In genomic region chr20:37314617-37315292, GRCh38 we compare ENCODE assay signal across 10 cellular contexts. TPM values are rescaled to one million over a fixed set of nuclear protein-coding genes. Genes with fewer than 3 reads are reported as not detected.
DNase-seq lines count a peak whose midpoint lies in the region; ATAC-seq and TF ChIP-seq lines count a peak whose summit lies in the region.
"Had no signal": no experiment of that assay in that cellular context is flagged by ENCODE, and none has a peak within 500 bp of the region (broad histone marks: within the 10 kb centered on the region; RNA-seq: fewer than 3 reads in every experiment).

No MANE protein-coding gene starts in this region.

- no peaks in the 10 kb centered on the region for H3K9me3 ChIP-seq in DOHH2 (ENCODE audit: control insufficient read depth, insufficient read depth, low read length)
- H3K9me3 ChIP-seq in PC-9 (ENCODE audit: insufficient read depth, low read depth), result no peaks in the 10 kb centered on the region

- POLR2A ChIA-PET in PC-9 (lab: Charles Lee; ENCODE audit: unreplicated experiment), result no interaction called here

- ATAC-seq in sciatic nerve (peak; percentile 79), GM18868 (IDR thresholded peaks at IDR 0.05; ENCODE audit: unreplicated experiment) (no peak), GM18858 (IDR thresholded peaks at IDR 0.05; ENCODE audit: unreplicated experiment) (no peak)

- H3K4me3 ChIP-seq in DOHH2 (ENCODE audit: low read length) (no peak overlapping the region), PC-9 (no peak overlapping the region)

- peaks cover 4% of the 10 kb centered on the region; the same call in 1 of the 2 replicates for H4K20me1 ChIP-seq in DOHH2 (ENCODE audit: control insufficient read depth, insufficient read depth, low read depth, low read length)
- no peaks in the 10 kb centered on the region; the same call in 1 of the 2 replicates for H4K20me1 ChIP-seq in PC-9 (ENCODE audit: insufficient read depth)

- peaks cover 40% of the 10 kb centered on the region for H3K36me3 ChIP-seq in DOHH2 (ENCODE audit: control insufficient read depth, low read length)
- 0 out of 2 replicates have a peak, but pooled peaks cover 6% of the 10 kb centered on the region for H3K36me3 ChIP-seq in PC-9 (ENCODE audit: low read depth)

- TF ChIP-seq CTCF in DOHH2 (IDR thresholded peaks at IDR 0.05; ENCODE audit: low read depth, low read length, poor library complexity, severe bottlenecking), result no peak
- no peak for TF ChIP-seq CTCF in PC-9 (conservative IDR thresholded peaks at IDR 0.05)

- no peaks in the 10 kb centered on the region for H3K27me3 ChIP-seq in DOHH2 (ENCODE audit: control insufficient read depth, low read length)
- no peaks in the 10 kb centered on the region for H3K27me3 ChIP-seq in PC-9 (ENCODE audit: insufficient read depth, low read depth)

- peak; percentile 70 for DNase-seq in amniotic epithelial cell (ENCODE audit: low read depth)
- DNase-seq in hepatic stellate cell (ENCODE audit: low spot score), result peak; percentile 41
- peak; percentile 72 for DNase-seq in sciatic nerve (ENCODE audit: low spot score)
- DNase-seq in DMS153 (lab: John Stamatoyannopoulos, UW), result no peak
- DNase-seq in PC-9, result no peak
- DNase-seq: DMS 273 treated with DMSO at 0.1 percent for 48 hours, NCI-H187 had no signal

- no peaks in the 10 kb centered on the region; the same call in none of the 2 replicates for H3K79me2 ChIP-seq in DOHH2 (ENCODE audit: control insufficient read depth, low read length)
- no peaks in the 10 kb centered on the region for H3K79me2 ChIP-seq in PC-9 (ENCODE audit: low read depth)

- intact Hi-C loops in sciatic nerve (cut with DNase I) (no loop called here), PC-9 (cut with micrococcal nuclease; ENCODE audit: unreplicated experiment) (no loop called here)

- H3K4me2 ChIP-seq in DOHH2 (ENCODE audit: low read length) (peak overlapping the region; percentile 46; the same call in 1 of the 2 replicates), PC-9 (no peak overlapping the region)

- H3K27ac ChIP-seq in DOHH2 (ENCODE audit: low read depth, low read length) (no peak overlapping the region), PC-9 (no peak overlapping the region)

- H3F3A ChIP-seq in DOHH2 (ENCODE audit: control insufficient read depth, insufficient read depth) (no peaks in the 10 kb centered on the region), PC-9 (ENCODE audit: insufficient read depth, low read depth) (no peaks in the 10 kb centered on the region; the same call in 1 of the 2 replicates)

- CTCF ChIA-PET in PC-9 (lab: Charles Lee), result no interaction called here

- no TSS peak for BruUV-seq in PC-9 (replicated peaks; lab: Mats Ljungman, UMichigan)

- H3K4me1 ChIP-seq in DOHH2 (ENCODE audit: control insufficient read depth, low read length), result peaks cover 30% of the 10 kb centered on the region
- no peaks in the 10 kb centered on the region for H3K4me1 ChIP-seq in PC-9 (replicated peaks; ENCODE audit: insufficient read depth)

- no peaks in the 10 kb centered on the region for H3K9me2 ChIP-seq in DOHH2 (replicated peaks; ENCODE audit: control insufficient read depth, low read length)
- H3K9me2 ChIP-seq in PC-9 (ENCODE audit: insufficient read depth), result no peaks in the 10 kb centered on the region

- H2AFZ ChIP-seq in PC-9, result no peak overlapping the region

RNA-seq across cellular contexts. Expression of gene MANBAL, which starts 25.3 kb away (rescaled TPM):
- total RNA-seq in sciatic nerve (34.1 TPM), PC-9 (2021) (44.6 and 65.7 TPM in 2 replicates)

RNA-seq across cellular contexts. Expression of gene SRC, which starts 31.2 kb away (rescaled TPM):
- total RNA-seq in sciatic nerve (23.7 TPM), PC-9 (2021) (56.8 and 58.4 TPM in 2 replicates)

RNA-seq across cellular contexts. Expression of gene GHRH, which starts 53.1 kb away (rescaled TPM):
- total RNA-seq in sciatic nerve (not detected), PC-9 (2021) (not detected in 2 replicates)

Comparison
In these comparisons a context has a peak if more than half of its experiments do, and no peak if none do; other contexts are left out.
1. DNase-seq: peak in amniotic epithelial cell (single experiment), hepatic stellate cell (single experiment) and sciatic nerve (single experiment); none in DMS153 (single experiment) and PC-9 (0 of 2).